In genomic region chr17:52536466-52536865, GRCh38 we compare ENCODE assay signal across 15 cellular contexts.
DNase-seq lines count a peak whose midpoint lies in the region; ATAC-seq and TF ChIP-seq lines count a peak whose summit lies in the region.
"Had no signal": no experiment of that assay in that cellular context is flagged by ENCODE, and none has a peak within 500 bp of the region (broad histone marks: within the 10 kb centered on the region; RNA-seq: fewer than 3 reads in every experiment).

No MANE protein-coding gene starts in this region.

- H3K9me3 ChIP-seq in BE2C (no peaks in the 10 kb centered on the region), body of pancreas (no peaks in the 10 kb centered on the region)

- no peaks in the 10 kb centered on the region for H3K36me3 Mint-ChIP-seq in activated CD4-positive, alpha-beta memory T cell treated with anti-CD3 and anti-CD28 coated beads for 36 hours

- CTCF ChIA-PET in activated CD4-positive, alpha-beta memory T cell treated with anti-CD3 and anti-CD28 coated beads for 36 hours (lab: Charles Lee), result no interaction called here

- H3K4me3 Mint-ChIP-seq in activated CD4-positive, alpha-beta memory T cell treated with anti-CD3 and anti-CD28 coated beads for 36 hours, result no peak overlapping the region

- H3K27me3 Mint-ChIP-seq in activated CD4-positive, alpha-beta memory T cell treated with anti-CD3 and anti-CD28 coated beads for 36 hours, result no peaks in the 10 kb centered on the region

- intact Hi-C loops in body of pancreas (cut with DNase I), result no loop called here
- intact Hi-C loops in left ventricle myocardium superior (cut with micrococcal nuclease), result no loop called here
- intact Hi-C loops in sciatic nerve (cut with DNase I), result no loop called here
- intact Hi-C loops in activated CD4-positive, alpha-beta memory T cell treated with anti-CD3 and anti-CD28 coated beads for 36 hours (cut with micrococcal nuclease), result no loop called here

- TF ChIP-seq POLR2A in body of pancreas (IDR thresholded peaks at IDR 0.05), result no peak

- H3K27me3 ChIP-seq in BE2C (no peaks in the 10 kb centered on the region), body of pancreas (no peaks in the 10 kb centered on the region)

- no peaks in the 10 kb centered on the region for H3K9me3 Mint-ChIP-seq in activated CD4-positive, alpha-beta memory T cell treated with anti-CD3 and anti-CD28 coated beads for 36 hours

- H3K4me1 Mint-ChIP-seq in activated CD4-positive, alpha-beta memory T cell treated with anti-CD3 and anti-CD28 coated beads for 36 hours (ENCODE audit: low read depth), result no peaks in the 10 kb centered on the region

- H3K27ac ChIP-seq in body of pancreas, result no peak overlapping the region
- H3K27ac ChIP-seq: KMS-11 had no signal

- no peak overlapping the region for H3K27ac Mint-ChIP-seq in activated CD4-positive, alpha-beta memory T cell treated with anti-CD3 and anti-CD28 coated beads for 36 hours

- DNase-seq in BE2C, result peak; percentile 29
- DNase-seq in body of pancreas, result peak in 3 of 4 donors; percentile 13 to 37 (median 17)
- DNase-seq in left ventricle myocardium superior, result peak; percentile 64
- DNase-seq in sciatic nerve (ENCODE audit: low spot score), result peak; percentile 60
- no peak for DNase-seq in NAMALWA (ENCODE audit: low spot score)
- DNase-seq in NCI-H1694 treated with DMSO at 0.1 percent for 48 hours (lab: John Stamatoyannopoulos, UW), result no peak
- DNase-seq in activated CD4-positive, alpha-beta memory T cell treated with anti-CD3 and anti-CD28 coated beads for 36 hours, result no peak
- DNase-seq: GF-D8, NCI-H1092 treated with DMSO at 0.1 percent for 48 hours, NCI-H1694, NCI-H2107, NCI-H226, NCI-H526 treated with DMSO at 0.1 percent for 48 hours had no signal

- TF ChIP-seq CTCF in BE2C (IDR thresholded peaks at IDR 0.05; ENCODE audit: low read depth, low read length) (no peak), body of pancreas (IDR thresholded peaks at IDR 0.05) (no peak)

- WGBS in body of pancreas, 2 donors, result 80 to 85% methylated on average over 2 to 3 of the region's 3 CpGs

- peaks cover 5% of the 10 kb centered on the region; the same call in 1 of the 2 replicates for H3K4me1 ChIP-seq in BE2C
- no peaks in the 10 kb centered on the region for H3K4me1 ChIP-seq in body of pancreas

- no peak for ATAC-seq in body of pancreas
- ATAC-seq in left ventricle myocardium superior, result peak; percentile 99
- peak; percentile 99 for ATAC-seq in sciatic nerve
- no peak for ATAC-seq in GM21717 (IDR thresholded peaks at IDR 0.05; ENCODE audit: unreplicated experiment)

- POLR2A ChIA-PET in activated CD4-positive, alpha-beta memory T cell treated with anti-CD3 and anti-CD28 coated beads for 36 hours (lab: Charles Lee), result no interaction called here

- H3K4me3 ChIP-seq in BE2C (ENCODE audit: low read depth, low read length), result no peak overlapping the region
- H3K4me3 ChIP-seq in body of pancreas, result no peak overlapping the region

- H3K36me3 ChIP-seq in BE2C (no peaks in the 10 kb centered on the region), body of pancreas (replicated peaks in 1 of 2; ENCODE audit: insufficient read depth in 1 of 2, low read depth in 2 of 2) (no peaks in the 10 kb centered on the region)

Comparison
In these comparisons a context has a peak if more than half of its experiments do, and no peak if none do; other contexts are left out.
1. DNase-seq: peak in BE2C (single experiment), body of pancreas (3 of 4), left ventricle myocardium superior (single experiment) and sciatic nerve (single experiment); none in NAMALWA (single experiment), NCI-H1694 treated with DMSO at 0.1 percent for 48 hours (single experiment) and activated CD4-positive, alpha-beta memory T cell treated with anti-CD3 and anti-CD28 coated beads for 36 hours (single experiment).
2. ATAC-seq: peak in left ventricle myocardium superior (single experiment) and sciatic nerve (single experiment); none in body of pancreas (single experiment) and GM21717 (single experiment).